ENCODE assay signal across 14 cellular contexts in the genomic region with DNA sequence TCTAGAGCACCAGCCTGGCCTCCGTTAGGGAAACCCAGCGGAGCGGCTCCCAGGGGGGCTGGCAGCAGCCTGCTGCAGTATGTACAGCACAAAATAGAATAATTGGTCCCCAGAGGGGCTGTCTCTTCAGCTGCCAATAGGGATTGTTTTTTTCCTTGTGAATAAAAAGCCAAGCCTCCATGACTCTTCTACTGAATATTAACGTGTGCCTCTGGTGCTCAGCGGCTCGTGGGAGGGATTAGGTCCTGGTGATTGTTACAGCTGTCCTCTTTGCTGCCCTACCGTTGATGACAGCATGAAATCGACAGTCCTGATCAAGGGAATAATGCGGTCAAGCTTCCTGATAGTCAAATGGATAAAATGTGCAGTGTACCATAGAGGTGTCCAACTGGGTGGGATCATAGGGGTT.
DNase-seq lines count a peak whose midpoint lies in the region; ATAC-seq and TF ChIP-seq lines count a peak whose summit lies in the region.
"Had no signal": no experiment of that assay in that cellular context is flagged by ENCODE, and none has a peak within 500 bp of the region (broad histone marks: within the 10 kb centered on the region; RNA-seq: fewer than 3 reads in every experiment).

No MANE protein-coding gene starts in this region.

- no peaks in the 10 kb centered on the region for H3K9me3 ChIP-seq in mucosa of descending colon
- H3K9me3 ChIP-seq: ascending aorta had no signal

- H3K4me1 Mint-ChIP-seq in glutamatergic neuron (ENCODE audit: low read depth, unreplicated experiment), result peaks cover 11% of the 10 kb centered on the region
- peaks cover 26% of the 10 kb centered on the region for H3K4me1 Mint-ChIP-seq in activated naive CD8-positive, alpha-beta T cell treated with anti-CD3 and anti-CD28 coated beads for 36 hours

- intact Hi-C loops in mucosa of descending colon (cut with DNase I, micrococcal nuclease), result no loop called here

- peak overlapping the region; percentile 90 for H3K27ac Mint-ChIP-seq in glutamatergic neuron (ENCODE audit: unreplicated experiment)
- H3K27ac Mint-ChIP-seq in activated naive CD8-positive, alpha-beta T cell treated with anti-CD3 and anti-CD28 coated beads for 36 hours, result no peak overlapping the region
- H3K27ac Mint-ChIP-seq: activated B cell treated with CpG ODN at 0.5 μM for 24 hours had no signal

- no peaks in the 10 kb centered on the region for H3K4me1 ChIP-seq in mucosa of descending colon (ENCODE audit: low read depth)

- H3K36me3 Mint-ChIP-seq in glutamatergic neuron (ENCODE audit: unreplicated experiment), result peaks cover 11% of the 10 kb centered on the region
- H3K36me3 Mint-ChIP-seq in activated naive CD8-positive, alpha-beta T cell treated with anti-CD3 and anti-CD28 coated beads for 36 hours, result peaks cover 13% of the 10 kb centered on the region

- H3K36me3 ChIP-seq in mucosa of descending colon (ENCODE audit: low read depth), result no peaks in the 10 kb centered on the region
- H3K36me3 ChIP-seq: ascending aorta, sigmoid colon, upper lobe of left lung had no signal

- H3K4me3 Mint-ChIP-seq in glutamatergic neuron (ENCODE audit: unreplicated experiment), result peak overlapping the region; percentile 57
- no peak overlapping the region for H3K4me3 Mint-ChIP-seq in activated naive CD8-positive, alpha-beta T cell treated with anti-CD3 and anti-CD28 coated beads for 36 hours
- H3K4me3 Mint-ChIP-seq: activated B cell treated with CpG ODN at 0.5 μM for 24 hours had no signal

- TF ChIP-seq CTCF in glutamatergic neuron (IDR thresholded peaks at IDR 0.05; ENCODE audit: partially characterized antibody, unreplicated experiment) (no peak), mucosa of descending colon (IDR thresholded peaks at IDR 0.05) (no peak)

- peaks cover 8% of the 10 kb centered on the region for H3K9me3 Mint-ChIP-seq in glutamatergic neuron (ENCODE audit: unreplicated experiment)
- peaks cover 17% of the 10 kb centered on the region for H3K9me3 Mint-ChIP-seq in activated naive CD8-positive, alpha-beta T cell treated with anti-CD3 and anti-CD28 coated beads for 36 hours

- H3K27me3 Mint-ChIP-seq in glutamatergic neuron (ENCODE audit: unreplicated experiment), result peaks cover 11% of the 10 kb centered on the region
- no peaks in the 10 kb centered on the region for H3K27me3 Mint-ChIP-seq in activated naive CD8-positive, alpha-beta T cell treated with anti-CD3 and anti-CD28 coated beads for 36 hours

- H3K4me3 ChIP-seq in mucosa of descending colon, result no peak overlapping the region
- H3K4me3 ChIP-seq: sigmoid colon, upper lobe of left lung had no signal

- DNase-seq in ACHN (peak; percentile 65), NCI-H128 (lab: John Stamatoyannopoulos, UW; ENCODE audit: unreplicated experiment) (peak; percentile 59), NCI-H748 treated with DMSO at 0.1 percent for 48 hours (lab: John Stamatoyannopoulos, UW) (peak; percentile 45), glutamatergic neuron (peak; percentile 81), mucosa of descending colon (no peak), NCI-H2029 treated with DMSO at 0.1 percent for 48 hours (lab: John Stamatoyannopoulos, UW) (no peak)
- DNase-seq in activated naive CD8-positive, alpha-beta T cell treated with anti-CD3 and anti-CD28 coated beads for 36 hours, result no peak
- DNase-seq: activated B cell treated with CpG ODN at 0.5 μM for 24 hours, activated T-cell treated with anti-CD3 and anti-CD28 coated beads for 4 hours, EL, sigmoid colon had no signal

- no peak for ATAC-seq in mucosa of descending colon
- ATAC-seq in HG02981 (IDR thresholded peaks at IDR 0.05; ENCODE audit: unreplicated experiment), result no peak

- in situ Hi-C loops in ACHN (cut with HindIII; ENCODE audit: low pct_ligation_motif_present, low pct_unique_long_range_greater_than_20kb, low sequenced_read_pairs), result no loop called here

Comparison
In these comparisons a context has a peak if more than half of its experiments do, and no peak if none do; other contexts are left out.
1. DNase-seq: peak in ACHN (single experiment), NCI-H128 (single experiment), NCI-H748 treated with DMSO at 0.1 percent for 48 hours (single experiment) and glutamatergic neuron (single experiment); none in mucosa of descending colon (0 of 3), activated naive CD8-positive, alpha-beta T cell treated with anti-CD3 and anti-CD28 coated beads for 36 hours (single experiment) and NCI-H2029 treated with DMSO at 0.1 percent for 48 hours (single experiment).